Comparison of ENCODE assay signal across 1 cellular context in genomic region chr19:55516878-55517620, GRCh38.
TF ChIP-seq lines count a peak whose summit lies in the region.

No MANE protein-coding gene starts in this region.

TF ChIP-seq in HepG2, 621 proteins besides CTCF, POLR2A, EP300 and RAD21 (continued from another document and continues in another):
- TF ChIP-seq HIC2 (CRISPR knock-in tag; IDR thresholded peaks at IDR 0.05; ENCODE audit: low read depth): no peak
- TF ChIP-seq MTA3 (CRISPR knock-in tag; IDR thresholded peaks at IDR 0.05): no peak
- TF ChIP-seq ISL2 (CRISPR knock-in tag; IDR thresholded peaks at IDR 0.05): peak; percentile 64; the same call in 1 of the 2 replicates
- no peak for TF ChIP-seq REPIN1 (CRISPR knock-in tag; IDR thresholded peaks at IDR 0.05; ENCODE audit: borderline replicate concordance, low read depth)
- TF ChIP-seq CREBL2 (CRISPR knock-in tag; IDR thresholded peaks at IDR 0.05; ENCODE audit: borderline replicate concordance): no peak
- TF ChIP-seq RFXANK (CRISPR knock-in tag; IDR thresholded peaks at IDR 0.05): peak; percentile 100
- TF ChIP-seq ZNF558 (CRISPR knock-in tag; IDR thresholded peaks at IDR 0.05; ENCODE audit: borderline replicate concordance): no peak
- TF ChIP-seq ATF1 (CRISPR knock-in tag; IDR thresholded peaks at IDR 0.05): peak; percentile 94
- no peak for TF ChIP-seq PHB2 (IDR thresholded peaks at IDR 0.05; ENCODE audit: partially characterized antibody)
- peak; percentile 13; the same call in 1 of the 2 replicates for TF ChIP-seq ZNF574 (CRISPR knock-in tag; IDR thresholded peaks at IDR 0.05)
- TF ChIP-seq, protein P1, sequence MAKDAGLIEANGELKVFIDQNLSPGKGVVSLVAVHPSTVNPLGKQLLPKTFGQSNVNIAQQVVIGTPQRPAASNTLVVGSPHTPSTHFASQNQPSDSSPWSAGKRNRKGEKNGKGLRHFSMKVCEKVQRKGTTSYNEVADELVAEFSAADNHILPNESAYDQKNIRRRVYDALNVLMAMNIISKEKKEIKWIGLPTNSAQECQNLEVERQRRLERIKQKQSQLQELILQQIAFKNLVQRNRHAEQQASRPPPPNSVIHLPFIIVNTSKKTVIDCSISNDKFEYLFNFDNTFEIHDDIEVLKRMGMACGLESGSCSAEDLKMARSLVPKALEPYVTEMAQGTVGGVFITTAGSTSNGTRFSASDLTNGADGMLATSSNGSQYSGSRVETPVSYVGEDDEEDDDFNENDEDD (CRISPR knock-in tag; IDR thresholded peaks at IDR 0.05; ENCODE audit: borderline replicate concordance): peak; percentile 37; the same call in 1 of the 2 replicates
- peak; percentile 27; the same call in 1 of the 2 replicates for TF ChIP-seq RXRA (CRISPR knock-in tag; IDR thresholded peaks at IDR 0.05)
- 0 out of 2 replicates have a peak, but pooled peaks have one; percentile 38 for TF ChIP-seq KLF11 (CRISPR knock-in tag; IDR thresholded peaks at IDR 0.05)
- TF ChIP-seq ZFP1 (CRISPR knock-in tag; IDR thresholded peaks at IDR 0.05): no peak
- no peak for TF ChIP-seq RBM22 (optimal IDR thresholded peaks at IDR 0.05; ENCODE audit: low read length)
- no peak for TF ChIP-seq ZFP41 (CRISPR knock-in tag; IDR thresholded peaks at IDR 0.05; ENCODE audit: borderline replicate concordance)
- peak; percentile 39 for TF ChIP-seq JARID2 (CRISPR knock-in tag; IDR thresholded peaks at IDR 0.05; ENCODE audit: insufficient replicate concordance)
- no peak for TF ChIP-seq ARID3A (IDR thresholded peaks at IDR 0.05; ENCODE audit: low read depth, low read length)
- 0 out of 2 replicates have a peak, but pooled peaks have one; percentile 22 for TF ChIP-seq FOXA3 (CRISPR knock-in tag; IDR thresholded peaks at IDR 0.05)
- peak; percentile 60; the same call in 1 of the 2 replicates for TF ChIP-seq ZGPAT (CRISPR knock-in tag; IDR thresholded peaks at IDR 0.05)
- TF ChIP-seq, protein P2, sequence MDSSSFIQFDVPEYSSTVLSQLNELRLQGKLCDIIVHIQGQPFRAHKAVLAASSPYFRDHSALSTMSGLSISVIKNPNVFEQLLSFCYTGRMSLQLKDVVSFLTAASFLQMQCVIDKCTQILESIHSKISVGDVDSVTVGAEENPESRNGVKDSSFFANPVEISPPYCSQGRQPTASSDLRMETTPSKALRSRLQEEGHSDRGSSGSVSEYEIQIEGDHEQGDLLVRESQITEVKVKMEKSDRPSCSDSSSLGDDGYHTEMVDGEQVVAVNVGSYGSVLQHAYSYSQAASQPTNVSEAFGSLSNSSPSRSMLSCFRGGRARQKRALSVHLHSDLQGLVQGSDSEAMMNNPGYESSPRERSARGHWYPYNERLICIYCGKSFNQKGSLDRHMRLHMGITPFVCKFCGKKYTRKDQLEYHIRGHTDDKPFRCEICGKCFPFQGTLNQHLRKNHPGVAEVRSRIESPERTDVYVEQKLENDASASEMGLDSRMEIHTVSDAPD (CRISPR knock-in tag; IDR thresholded peaks at IDR 0.05): no peak
- TF ChIP-seq ZNF331 (CRISPR knock-in tag; IDR thresholded peaks at IDR 0.05): peak; percentile 44; the same call in 1 of the 2 replicates
- no peak for TF ChIP-seq PAX8 (CRISPR knock-in tag; IDR thresholded peaks at IDR 0.05; ENCODE audit: borderline replicate concordance)
- peak; percentile 33; the same call in 1 of the 2 replicates for TF ChIP-seq THAP9 (CRISPR knock-in tag; IDR thresholded peaks at IDR 0.05; ENCODE audit: borderline replicate concordance)
- no peak for TF ChIP-seq GLI4 (CRISPR knock-in tag; IDR thresholded peaks at IDR 0.05; ENCODE audit: borderline replicate concordance)
- TF ChIP-seq, protein P3, sequence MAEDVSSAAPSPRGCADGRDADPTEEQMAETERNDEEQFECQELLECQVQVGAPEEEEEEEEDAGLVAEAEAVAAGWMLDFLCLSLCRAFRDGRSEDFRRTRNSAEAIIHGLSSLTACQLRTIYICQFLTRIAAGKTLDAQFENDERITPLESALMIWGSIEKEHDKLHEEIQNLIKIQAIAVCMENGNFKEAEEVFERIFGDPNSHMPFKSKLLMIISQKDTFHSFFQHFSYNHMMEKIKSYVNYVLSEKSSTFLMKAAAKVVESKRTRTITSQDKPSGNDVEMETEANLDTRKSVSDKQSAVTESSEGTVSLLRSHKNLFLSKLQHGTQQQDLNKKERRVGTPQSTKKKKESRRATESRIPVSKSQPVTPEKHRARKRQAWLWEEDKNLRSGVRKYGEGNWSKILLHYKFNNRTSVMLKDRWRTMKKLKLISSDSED (CRISPR knock-in tag; IDR thresholded peaks at IDR 0.05): no peak
- TF ChIP-seq DNMT1 (CRISPR knock-in tag; IDR thresholded peaks at IDR 0.05): no peak
- TF ChIP-seq, protein P4, sequence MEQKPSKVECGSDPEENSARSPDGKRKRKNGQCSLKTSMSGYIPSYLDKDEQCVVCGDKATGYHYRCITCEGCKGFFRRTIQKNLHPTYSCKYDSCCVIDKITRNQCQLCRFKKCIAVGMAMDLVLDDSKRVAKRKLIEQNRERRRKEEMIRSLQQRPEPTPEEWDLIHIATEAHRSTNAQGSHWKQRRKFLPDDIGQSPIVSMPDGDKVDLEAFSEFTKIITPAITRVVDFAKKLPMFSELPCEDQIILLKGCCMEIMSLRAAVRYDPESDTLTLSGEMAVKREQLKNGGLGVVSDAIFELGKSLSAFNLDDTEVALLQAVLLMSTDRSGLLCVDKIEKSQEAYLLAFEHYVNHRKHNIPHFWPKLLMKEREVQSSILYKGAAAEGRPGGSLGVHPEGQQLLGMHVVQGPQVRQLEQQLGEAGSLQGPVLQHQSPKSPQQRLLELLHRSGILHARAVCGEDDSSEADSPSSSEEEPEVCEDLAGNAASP (CRISPR knock-in tag; IDR thresholded peaks at IDR 0.05; ENCODE audit: borderline replicate concordance): peak; percentile 57; the same call in 1 of the 2 replicates
- peak; percentile 95 for TF ChIP-seq MTF2 (CRISPR knock-in tag; IDR thresholded peaks at IDR 0.05; ENCODE audit: borderline replicate concordance)
- peak; percentile 94 for TF ChIP-seq KDM2A (CRISPR knock-in tag; IDR thresholded peaks at IDR 0.05; ENCODE audit: borderline replicate concordance, low read depth)
- peak; percentile 30; the same call in 1 of the 2 replicates for TF ChIP-seq ELF1 (CRISPR knock-in tag; IDR thresholded peaks at IDR 0.05)
- peak; percentile 67; the same call in 1 of the 2 replicates for TF ChIP-seq ZBTB25 (CRISPR knock-in tag; IDR thresholded peaks at IDR 0.05)
- TF ChIP-seq SOX6 (IDR thresholded peaks at IDR 0.05): no peak
- TF ChIP-seq SOX6 (CRISPR knock-in tag; IDR thresholded peaks at IDR 0.05): peak; percentile 68
- TF ChIP-seq MIXL1 (CRISPR knock-in tag; IDR thresholded peaks at IDR 0.05): peak; percentile 21; the same call in 1 of the 2 replicates
- TF ChIP-seq FOSL2 (CRISPR knock-in tag; IDR thresholded peaks at IDR 0.05): peak; percentile 47; the same call in 1 of the 2 replicates
- 0 out of 2 replicates have a peak, but pooled peaks have one; percentile 30 for TF ChIP-seq MED1 (CRISPR knock-in tag; IDR thresholded peaks at IDR 0.05)
- peak; percentile 40; the same call in 1 of the 2 replicates for TF ChIP-seq ETV5 (CRISPR knock-in tag; IDR thresholded peaks at IDR 0.05; ENCODE audit: borderline replicate concordance)
- TF ChIP-seq MEIS2 (CRISPR knock-in tag; IDR thresholded peaks at IDR 0.05): peak; percentile 49; the same call in 1 of the 2 replicates
- TF ChIP-seq GABPB1 (CRISPR knock-in tag; IDR thresholded peaks at IDR 0.05): peak; percentile 80
- TF ChIP-seq TCF7L2 (IDR thresholded peaks at IDR 0.05; ENCODE audit: low read depth, low read length): no peak
- no peak for TF ChIP-seq DNMT3B (CRISPR knock-in tag; conservative IDR thresholded peaks at IDR 0.05)
- no peak for TF ChIP-seq ZNF83 (CRISPR knock-in tag; IDR thresholded peaks at IDR 0.05; ENCODE audit: borderline replicate concordance)
- TF ChIP-seq NR2F2 (IDR thresholded peaks at IDR 0.05; ENCODE audit: borderline replicate concordance, low read depth): no peak; the same call in 1 of the 2 replicates
